Comparison of ENCODE assay signal across 14 cellular contexts in genomic region chr2:8720741-8721140, GRCh38.
"Had no signal": no experiment of that assay in that cellular context is flagged by ENCODE, and none has a peak within 500 bp of the region (broad histone marks: within the 10 kb centered on the region; RNA-seq: fewer than 3 reads in every experiment).

No MANE protein-coding gene starts in this region.

- H3K27me3 ChIP-seq: sigmoid colon, stomach had no signal

- DNase-seq: effector memory CD4-positive, alpha-beta T cell; immature natural killer cell; mesendoderm; naive B cell; posterior cingulate gyrus; sigmoid colon; stimulated activated CD4-positive, alpha-beta T cell treated with anti-CD3 and anti-CD28 coated beads, Interleukin-12 subunit alpha, Interleukin-12 subunit beta, amount 100 ng/mL, for 4 hours; stimulated activated naive CD4-positive, alpha-beta T cell; stomach; substantia nigra; trophoblast cell had no signal

- H3K27ac ChIP-seq: sigmoid colon, skin epidermis, stomach had no signal

- H3K36me3 Mint-ChIP-seq: immature natural killer cell had no signal

- H3K4me1 ChIP-seq: sigmoid colon, stomach had no signal

- H3K4me1 Mint-ChIP-seq: immature natural killer cell, naive B cell, nephron had no signal

- H3K36me3 ChIP-seq: sigmoid colon had no signal

- H3K9me3 Mint-ChIP-seq: nephron had no signal

- H3K9me3 ChIP-seq: sigmoid colon, stomach had no signal

- ATAC-seq: esophagus mucosa had no signal

- H3K27ac Mint-ChIP-seq: immature natural killer cell, naive B cell, nephron had no signal

- H3K4me3 ChIP-seq: sigmoid colon, skin epidermis, stomach had no signal

- H3K4me3 Mint-ChIP-seq: immature natural killer cell, naive B cell, nephron had no signal
